In genomic region chr12:69440886-69441285, GRCh38 we compare ENCODE assay signal across 27 cellular contexts.
"Had no signal": no experiment of that assay in that cellular context is flagged by ENCODE, and none has a peak within 500 bp of the region (broad histone marks: within the 10 kb centered on the region; RNA-seq: fewer than 3 reads in every experiment).

No MANE protein-coding gene starts in this region.

- H3K9me3 ChIP-seq: adrenal gland, esophagus muscularis mucosa, gastrocnemius medialis had no signal

- H3K36me3 ChIP-seq: adrenal gland, esophagus muscularis mucosa, gastrocnemius medialis, WERI-Rb-1 had no signal

- DNase-seq: activated B cell treated with CpG ODN at 0.5 μM for 24 hours; activated CD4-positive, alpha-beta T cell treated with anti-CD3 and anti-CD28 coated beads for 48 hours; activated CD4-positive, alpha-beta T cell treated with anti-CD3 and anti-CD28 coated beads, Interleukin-2, amount 50 U/mL, for 1 hour; activated CD4-positive, alpha-beta T cell treated with anti-CD3 and anti-CD28 coated beads, Interleukin-2, amount 50 U/mL, for 48 hours; activated CD8-positive, alpha-beta memory T cell treated with anti-CD3 and anti-CD28 coated beads for 24 hours; activated CD8-positive, alpha-beta T cell treated with anti-CD3 and anti-CD28 coated beads for 36 hours; activated effector memory CD4-positive, alpha-beta T cell treated with anti-CD3 and anti-CD28 coated beads, Interleukin-2, amount 50 U/mL, for 16 hours; activated naive CD4-positive, alpha-beta T cell treated with anti-CD3 and anti-CD28 coated beads for 36 hours; activated naive CD8-positive, alpha-beta T cell treated with anti-CD3 and anti-CD28 coated beads for 36 hours; activated naive CD8-positive, alpha-beta T cell treated with anti-CD3 and anti-CD28 coated beads, Interleukin-2, amount 50 U/mL, for 24 hours; activated T-cell treated with anti-CD3 and anti-CD28 coated beads, Interleukin-2, amount 50 U/mL, for 48 hours; adrenal gland; amygdala; aorta; effector CD4-positive, alpha-beta T cell; effector memory CD8-positive, alpha-beta T cell; erythroblast; foreskin keratinocyte; gastrocnemius medialis; glutamatergic neuron; T-helper 1 cell; T-helper 17 cell; T1000; WERI-Rb-1 had no signal

- H3K4me1 ChIP-seq: foreskin keratinocyte, gastrocnemius medialis had no signal

- H3K27me3 ChIP-seq: adrenal gland, esophagus muscularis mucosa, foreskin keratinocyte, gastrocnemius medialis had no signal

- H3K4me3 ChIP-seq: adrenal gland, coronary artery, esophagus muscularis mucosa, gastrocnemius medialis had no signal

- ATAC-seq: activated CD4-positive, CD25-positive, alpha-beta regulatory T cell treated with anti-CD3 and anti-CD28 coated beads, Interleukin-2, amount 50 U/mL, for 24 hours; activated CD8-positive, alpha-beta T cell treated with anti-CD3 and anti-CD28 coated beads for 36 hours; activated naive CD8-positive, alpha-beta T cell treated with anti-CD3 and anti-CD28 coated beads, Interleukin-2, amount 50 U/mL, for 24 hours; effector memory CD8-positive, alpha-beta T cell; foreskin keratinocyte; gastrocnemius medialis; T-helper 17 cell had no signal

- H3K27ac ChIP-seq: adrenal gland, coronary artery, esophagus muscularis mucosa, foreskin keratinocyte, gastrocnemius medialis, WERI-Rb-1 had no signal
